Comparison of ENCODE assay signal across 16 cellular contexts in the genomic region with DNA sequence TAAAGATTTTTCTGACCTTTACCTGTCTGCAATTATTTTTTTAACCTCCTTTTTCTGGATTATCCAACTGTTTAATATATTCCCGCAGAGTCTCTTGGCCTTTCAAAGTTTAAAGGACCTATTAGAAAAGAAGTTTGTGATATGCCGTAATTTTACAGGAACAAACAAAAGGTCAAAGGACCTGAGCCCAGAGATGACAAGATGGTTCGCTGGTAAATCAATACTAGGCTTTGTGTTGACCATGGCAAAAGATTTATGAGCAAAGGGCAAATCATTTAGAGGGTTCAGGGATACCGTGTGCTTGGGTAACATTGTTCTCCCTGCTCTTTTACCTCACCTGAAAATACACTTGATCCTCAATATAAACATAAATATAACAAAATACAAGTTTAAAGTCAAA.
"Had no signal": no experiment of that assay in that cellular context is flagged by ENCODE, and none has a peak within 500 bp of the region (broad histone marks: within the 10 kb centered on the region; RNA-seq: fewer than 3 reads in every experiment).

No MANE protein-coding gene starts in this region.

- H3K4me3 Mint-ChIP-seq: endodermal cell; naive B cell; stimulated activated naive B cell treated with anti-CD40 and anti-IgM and Interleukin-4, amounts not matched to agents 10 μg/mL and 1 μg/mL and 100 μg/mL, for 72 hours; stimulated activated naive CD8-positive, alpha-beta T cell treated with anti-CD3 and anti-CD28 coated beads, Interleukin-15, amount 100 ng/mL, for 72 hours had no signal

- H3K4me1 Mint-ChIP-seq: naive B cell; stimulated activated naive B cell treated with anti-CD40 and anti-IgM and Interleukin-4, amounts not matched to agents 10 μg/mL and 1 μg/mL and 100 μg/mL, for 72 hours; stimulated activated naive CD8-positive, alpha-beta T cell treated with anti-CD3 and anti-CD28 coated beads, Interleukin-15, amount 100 ng/mL, for 72 hours had no signal

- ATAC-seq: foreskin keratinocyte; left lung; stimulated activated naive B cell treated with anti-CD40 and anti-IgM and Interleukin-4, amounts not matched to agents 10 μg/mL and 1 μg/mL and 100 μg/mL, for 72 hours; stimulated activated naive CD8-positive, alpha-beta T cell treated with anti-CD3 and anti-CD28 coated beads, Interleukin-15, amount 100 ng/mL, for 72 hours had no signal

- DNase-seq: effector CD4-positive, alpha-beta T cell; endodermal cell; erythroblast; foreskin keratinocyte; head of caudate nucleus; hippocampal formation; kidney glomerular epithelial cell; left lung; mesenchymal stem cell; naive B cell; sigmoid colon; stimulated activated CD4-positive, alpha-beta T cell treated with anti-CD3 and anti-CD28 coated beads, Interleukin-2, amount 100 ng/mL, for 24 hours; stimulated activated CD4-positive, alpha-beta T cell treated with anti-CD3 and anti-CD28 coated beads, Interleukin-4, amount 100 ng/mL, for 4 hours; stimulated activated naive B cell treated with anti-CD40 and anti-IgM and Interleukin-4, amounts not matched to agents 10 μg/mL and 1 μg/mL and 100 μg/mL, for 72 hours; stimulated activated naive CD8-positive, alpha-beta T cell treated with anti-CD3 and anti-CD28 coated beads, Interleukin-15, amount 100 ng/mL, for 72 hours; transverse colon had no signal

- H3K27me3 Mint-ChIP-seq: naive B cell; stimulated activated naive B cell treated with anti-CD40 and anti-IgM and Interleukin-4, amounts not matched to agents 10 μg/mL and 1 μg/mL and 100 μg/mL, for 72 hours; stimulated activated naive CD8-positive, alpha-beta T cell treated with anti-CD3 and anti-CD28 coated beads, Interleukin-15, amount 100 ng/mL, for 72 hours had no signal

- H3K27ac Mint-ChIP-seq: endodermal cell; naive B cell; stimulated activated naive B cell treated with anti-CD40 and anti-IgM and Interleukin-4, amounts not matched to agents 10 μg/mL and 1 μg/mL and 100 μg/mL, for 72 hours; stimulated activated naive CD8-positive, alpha-beta T cell treated with anti-CD3 and anti-CD28 coated beads, Interleukin-15, amount 100 ng/mL, for 72 hours had no signal

- H3K36me3 Mint-ChIP-seq: naive B cell; stimulated activated naive B cell treated with anti-CD40 and anti-IgM and Interleukin-4, amounts not matched to agents 10 μg/mL and 1 μg/mL and 100 μg/mL, for 72 hours had no signal

- H3K9me3 Mint-ChIP-seq: endodermal cell; stimulated activated naive CD8-positive, alpha-beta T cell treated with anti-CD3 and anti-CD28 coated beads, Interleukin-15, amount 100 ng/mL, for 72 hours had no signal
